ENCODE assay signal across 1 cellular context in genomic region chr11:64244966-64245365, GRCh38.
TF ChIP-seq lines count a peak whose summit lies in the region.

No MANE protein-coding gene starts in this region.

TF ChIP-seq in H1, 55 proteins besides CTCF, POLR2A, EP300 and RAD21:
- no peak for TF ChIP-seq PHF8 (conservative IDR thresholded peaks at IDR 0.05; ENCODE audit: low read depth, low read length)
- no peak for TF ChIP-seq SIX5 (IDR thresholded peaks at IDR 0.05; ENCODE audit: low read depth, low read length)
- no peak for TF ChIP-seq TEAD4 (IDR thresholded peaks at IDR 0.05; ENCODE audit: low read depth, low read length)
- TF ChIP-seq, protein P1, sequence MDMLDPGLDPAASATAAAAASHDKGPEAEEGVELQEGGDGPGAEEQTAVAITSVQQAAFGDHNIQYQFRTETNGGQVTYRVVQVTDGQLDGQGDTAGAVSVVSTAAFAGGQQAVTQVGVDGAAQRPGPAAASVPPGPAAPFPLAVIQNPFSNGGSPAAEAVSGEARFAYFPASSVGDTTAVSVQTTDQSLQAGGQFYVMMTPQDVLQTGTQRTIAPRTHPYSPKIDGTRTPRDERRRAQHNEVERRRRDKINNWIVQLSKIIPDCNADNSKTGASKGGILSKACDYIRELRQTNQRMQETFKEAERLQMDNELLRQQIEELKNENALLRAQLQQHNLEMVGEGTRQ (IDR thresholded peaks at IDR 0.05; ENCODE audit: low read length) = no peak
- TF ChIP-seq RNF2 (IDR thresholded peaks at IDR 0.05; ENCODE audit: borderline replicate concordance, low read depth, low read length, missing control alignments, poor library complexity, severe bottlenecking) = no peak
- TF ChIP-seq POLR2AphosphoS5 (IDR thresholded peaks at IDR 0.05; ENCODE audit: low read depth, low read length) = no peak; the same call in 1 of the 2 replicates
- no peak for TF ChIP-seq RXRA (IDR thresholded peaks at IDR 0.05; ENCODE audit: insufficient read depth, low read depth, low read length)
- TF ChIP-seq SRF (IDR thresholded peaks at IDR 0.05; ENCODE audit: low read depth, low read length) = no peak
- TF ChIP-seq BCL11A (IDR thresholded peaks at IDR 0.05; ENCODE audit: low read depth in 2 of 2, low read length in 2 of 2) = no peak
- no peak for TF ChIP-seq BRCA1 (IDR thresholded peaks at IDR 0.05; ENCODE audit: low read depth, low read length)
- no peak for TF ChIP-seq KDM1A (IDR thresholded peaks at IDR 0.05; ENCODE audit: borderline replicate concordance, low read length)
- TF ChIP-seq TAF1 (IDR thresholded peaks at IDR 0.05; ENCODE audit: low read depth, low read length) = no peak
- TF ChIP-seq TAF7 (optimal IDR thresholded peaks at IDR 0.05; ENCODE audit: borderline replicate concordance, low read depth, low read length) = no peak
- TF ChIP-seq SIN3A (conservative IDR thresholded peaks at IDR 0.05 in 1 of 2, IDR thresholded peaks at IDR 0.05 in 1 of 2; ENCODE audit: low read depth in 1 of 2, low read length in 2 of 2) = no peak
- TF ChIP-seq TCF12 (IDR thresholded peaks at IDR 0.05; ENCODE audit: low read depth, low read length) = no peak
